In genomic region chr1:235129774-235130570, GRCh38 we compare ENCODE assay signal across 1 cellular context.
TF ChIP-seq lines count a peak whose summit lies in the region.

No MANE protein-coding gene starts in this region.

TF ChIP-seq in HepG2, 621 proteins besides CTCF, POLR2A, EP300 and RAD21 (continued from another document and continues in another):
- no peak for TF ChIP-seq ZBTB46 (CRISPR knock-in tag; IDR thresholded peaks at IDR 0.05; ENCODE audit: borderline replicate concordance)
- TF ChIP-seq DDIT3 (CRISPR knock-in tag; IDR thresholded peaks at IDR 0.05) = no peak
- TF ChIP-seq PCBP1 (IDR thresholded peaks at IDR 0.05; ENCODE audit: borderline replicate concordance, low read depth, low read length) = no peak
- TF ChIP-seq KDM3A (CRISPR knock-in tag; IDR thresholded peaks at IDR 0.05; ENCODE audit: low read depth) = no peak
- 0 out of 2 replicates have a peak, but pooled peaks have one; percentile 35 for TF ChIP-seq SKIL (CRISPR knock-in tag; IDR thresholded peaks at IDR 0.05; ENCODE audit: borderline replicate concordance)
- no peak for TF ChIP-seq ZNF577 (CRISPR knock-in tag; IDR thresholded peaks at IDR 0.05; ENCODE audit: borderline replicate concordance, low read depth)
- TF ChIP-seq ZFP41 (CRISPR knock-in tag; IDR thresholded peaks at IDR 0.05; ENCODE audit: borderline replicate concordance) = no peak
- TF ChIP-seq ZSCAN12 (CRISPR knock-in tag; IDR thresholded peaks at IDR 0.05) = no peak
- TF ChIP-seq ZNF20 (CRISPR knock-in tag; IDR thresholded peaks at IDR 0.05) = no peak
- no peak for TF ChIP-seq ISX (CRISPR knock-in tag; conservative IDR thresholded peaks at IDR 0.05)
- TF ChIP-seq ZNF879 (CRISPR knock-in tag; IDR thresholded peaks at IDR 0.05) = no peak
- TF ChIP-seq POLR2G (IDR thresholded peaks at IDR 0.05; ENCODE audit: low read depth, low read length) = no peak
- no peak for TF ChIP-seq PHF21A (CRISPR knock-in tag; IDR thresholded peaks at IDR 0.05)
- no peak for TF ChIP-seq RELA (CRISPR knock-in tag; IDR thresholded peaks at IDR 0.05)
- no peak for TF ChIP-seq IKZF4 (CRISPR knock-in tag; IDR thresholded peaks at IDR 0.05; ENCODE audit: borderline replicate concordance, low read depth, not compliant biosample characterization)
- TF ChIP-seq MTERF4 (CRISPR knock-in tag; IDR thresholded peaks at IDR 0.05) = no peak
- TF ChIP-seq FOXO1 (CRISPR knock-in tag; IDR thresholded peaks at IDR 0.05) = peak; percentile 35; the same call in 1 of the 2 replicates
- TF ChIP-seq ELF1 (CRISPR knock-in tag; IDR thresholded peaks at IDR 0.05) = no peak
- TF ChIP-seq ISL2 (CRISPR knock-in tag; IDR thresholded peaks at IDR 0.05) = peak; percentile 92
- no peak for TF ChIP-seq ZBTB4 (CRISPR knock-in tag; IDR thresholded peaks at IDR 0.05; ENCODE audit: borderline replicate concordance)
- TF ChIP-seq LBX2 (CRISPR knock-in tag; IDR thresholded peaks at IDR 0.05; ENCODE audit: borderline replicate concordance) = no peak
- no peak for TF ChIP-seq ZNF430 (CRISPR knock-in tag; IDR thresholded peaks at IDR 0.05)
- no peak for TF ChIP-seq ZNF230 (CRISPR knock-in tag; IDR thresholded peaks at IDR 0.05)
- TF ChIP-seq ARID3A (IDR thresholded peaks at IDR 0.05; ENCODE audit: low read depth, low read length) = no peak
- no peak for TF ChIP-seq ZNF460 (CRISPR knock-in tag; IDR thresholded peaks at IDR 0.05; ENCODE audit: borderline replicate concordance)
- no peak for TF ChIP-seq ZNF883 (CRISPR knock-in tag; IDR thresholded peaks at IDR 0.05; ENCODE audit: not compliant biosample characterization)
- no peak for TF ChIP-seq HOXA9 (CRISPR knock-in tag; IDR thresholded peaks at IDR 0.05; ENCODE audit: borderline replicate concordance)
- no peak for TF ChIP-seq ZNF350 (CRISPR knock-in tag; IDR thresholded peaks at IDR 0.05; ENCODE audit: borderline replicate concordance, low read depth)
- no peak for TF ChIP-seq CSRNP2 (CRISPR knock-in tag; conservative IDR thresholded peaks at IDR 0.05; ENCODE audit: low read depth)
- TF ChIP-seq ELK4 (CRISPR knock-in tag; IDR thresholded peaks at IDR 0.05; ENCODE audit: borderline replicate concordance) = no peak
- TF ChIP-seq ZNF768 (CRISPR knock-in tag; IDR thresholded peaks at IDR 0.05) = no peak
- no peak for TF ChIP-seq ZNF333 (CRISPR knock-in tag; IDR thresholded peaks at IDR 0.05; ENCODE audit: borderline replicate concordance)
- no peak for TF ChIP-seq ZNF225 (CRISPR knock-in tag; IDR thresholded peaks at IDR 0.05)
- no peak for TF ChIP-seq ZNF142 (CRISPR knock-in tag; IDR thresholded peaks at IDR 0.05)
- no peak for TF ChIP-seq ZNF235 (CRISPR knock-in tag; IDR thresholded peaks at IDR 0.05; ENCODE audit: borderline replicate concordance)
- no peak for TF ChIP-seq DMAP1 (CRISPR knock-in tag; IDR thresholded peaks at IDR 0.05)
- TF ChIP-seq GATAD2A (CRISPR knock-in tag; IDR thresholded peaks at IDR 0.05) = no peak; the same call in 1 of the 2 replicates
- TF ChIP-seq ZNF414 (CRISPR knock-in tag; IDR thresholded peaks at IDR 0.05) = no peak
- peak; percentile 69; the same call in 1 of the 2 replicates for TF ChIP-seq RXRB (CRISPR knock-in tag; IDR thresholded peaks at IDR 0.05; ENCODE audit: borderline replicate concordance)
- TF ChIP-seq ARHGAP35 (CRISPR knock-in tag; IDR thresholded peaks at IDR 0.05; ENCODE audit: borderline replicate concordance) = no peak
